ENCODE assay signal across 1 cellular context in the genomic region with DNA sequence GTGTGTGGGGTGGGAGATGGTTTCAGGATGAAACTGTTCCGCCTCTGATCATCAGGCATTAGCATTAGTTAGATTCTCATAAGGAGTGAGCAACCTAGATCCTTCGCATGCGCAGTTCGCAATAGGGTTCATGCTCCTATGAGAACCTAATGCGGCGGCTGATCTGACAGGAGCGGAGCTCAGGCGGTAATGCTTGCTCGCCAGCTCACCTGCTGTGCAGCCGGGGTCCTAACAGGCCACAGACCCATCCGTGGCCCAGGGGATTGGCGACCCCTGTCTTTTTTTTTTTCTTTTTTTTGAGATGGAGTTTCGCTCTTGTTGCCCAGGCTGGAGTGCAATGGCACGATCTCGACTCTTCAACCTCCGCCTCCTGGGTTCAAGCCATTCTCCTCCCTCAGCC.
TF ChIP-seq lines count a peak whose summit lies in the region.

No MANE protein-coding gene starts in this region.

TF ChIP-seq in WTC11, 78 proteins besides CTCF, POLR2A, EP300 and RAD21 (continued from another document):
- TF ChIP-seq, protein P1, sequence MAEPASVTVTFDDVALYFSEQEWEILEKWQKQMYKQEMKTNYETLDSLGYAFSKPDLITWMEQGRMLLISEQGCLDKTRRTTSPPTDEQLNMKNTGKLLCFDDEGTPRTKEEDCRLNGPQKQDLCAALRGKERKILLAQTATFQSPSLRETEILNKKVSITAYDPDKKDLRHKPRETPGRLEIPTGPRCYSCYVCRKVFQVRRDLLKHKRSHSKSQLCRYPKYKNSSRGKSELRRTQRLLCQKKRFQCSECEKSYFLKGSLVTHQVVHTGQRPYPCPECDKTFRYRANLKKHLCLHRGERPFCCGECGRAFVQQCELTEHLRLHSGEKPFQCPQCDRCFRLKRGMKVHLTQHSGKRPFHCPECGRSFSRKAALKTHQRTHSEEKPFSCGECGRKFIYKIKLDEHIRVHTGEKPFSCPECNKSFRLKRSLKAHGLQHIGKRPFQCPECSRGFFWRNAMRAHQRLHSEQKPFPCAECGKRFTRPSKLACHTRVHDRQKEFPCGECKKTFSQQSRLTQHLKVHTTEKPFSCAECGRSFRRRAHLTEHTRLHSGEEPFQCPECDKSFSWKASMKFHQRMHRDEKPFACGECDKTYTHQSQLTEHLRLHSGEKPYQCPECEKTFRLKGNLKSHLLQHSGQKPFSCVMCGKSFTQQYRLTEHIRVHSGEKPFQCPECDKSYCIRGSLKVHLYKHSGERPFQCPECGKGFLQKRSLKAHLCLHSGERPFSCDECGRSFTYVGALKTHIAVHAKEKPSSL (CRISPR knock-in tag; conservative IDR thresholded peaks at IDR 0.05) = no peak
- TF ChIP-seq, protein P2, sequence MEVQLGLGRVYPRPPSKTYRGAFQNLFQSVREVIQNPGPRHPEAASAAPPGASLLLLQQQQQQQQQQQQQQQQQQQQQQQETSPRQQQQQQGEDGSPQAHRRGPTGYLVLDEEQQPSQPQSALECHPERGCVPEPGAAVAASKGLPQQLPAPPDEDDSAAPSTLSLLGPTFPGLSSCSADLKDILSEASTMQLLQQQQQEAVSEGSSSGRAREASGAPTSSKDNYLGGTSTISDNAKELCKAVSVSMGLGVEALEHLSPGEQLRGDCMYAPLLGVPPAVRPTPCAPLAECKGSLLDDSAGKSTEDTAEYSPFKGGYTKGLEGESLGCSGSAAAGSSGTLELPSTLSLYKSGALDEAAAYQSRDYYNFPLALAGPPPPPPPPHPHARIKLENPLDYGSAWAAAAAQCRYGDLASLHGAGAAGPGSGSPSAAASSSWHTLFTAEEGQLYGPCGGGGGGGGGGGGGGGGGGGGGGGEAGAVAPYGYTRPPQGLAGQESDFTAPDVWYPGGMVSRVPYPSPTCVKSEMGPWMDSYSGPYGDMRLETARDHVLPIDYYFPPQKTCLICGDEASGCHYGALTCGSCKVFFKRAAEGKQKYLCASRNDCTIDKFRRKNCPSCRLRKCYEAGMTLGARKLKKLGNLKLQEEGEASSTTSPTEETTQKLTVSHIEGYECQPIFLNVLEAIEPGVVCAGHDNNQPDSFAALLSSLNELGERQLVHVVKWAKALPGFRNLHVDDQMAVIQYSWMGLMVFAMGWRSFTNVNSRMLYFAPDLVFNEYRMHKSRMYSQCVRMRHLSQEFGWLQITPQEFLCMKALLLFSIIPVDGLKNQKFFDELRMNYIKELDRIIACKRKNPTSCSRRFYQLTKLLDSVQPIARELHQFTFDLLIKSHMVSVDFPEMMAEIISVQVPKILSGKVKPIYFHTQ (CRISPR knock-in tag; IDR thresholded peaks at IDR 0.05) = no peak
- no peak for TF ChIP-seq ZNF281 (CRISPR knock-in tag; IDR thresholded peaks at IDR 0.05)
- no peak for TF ChIP-seq ZNF396 (CRISPR knock-in tag; IDR thresholded peaks at IDR 0.05; ENCODE audit: borderline replicate concordance)
